Comparison of ENCODE assay signal across 17 cellular contexts in the genomic region with DNA sequence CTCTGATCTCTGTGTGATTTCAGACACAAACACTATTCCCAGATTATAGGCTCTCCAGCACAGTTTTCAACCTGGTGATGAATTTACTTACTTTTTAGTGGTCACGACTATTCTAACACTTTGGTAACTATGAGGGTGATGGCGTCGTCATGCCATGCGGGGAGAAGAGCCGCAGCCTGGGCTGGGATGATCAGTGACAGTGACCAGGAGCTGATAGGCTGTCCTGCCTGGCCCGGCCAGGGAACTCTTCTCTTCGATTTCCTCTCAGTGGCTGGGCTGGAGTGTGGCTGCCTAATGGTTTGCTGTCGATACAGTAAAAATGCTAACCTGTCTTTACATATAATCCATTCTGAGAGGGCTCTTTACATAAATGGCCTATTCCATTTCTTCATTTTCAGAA.
DNase-seq lines count a peak whose midpoint lies in the region; ATAC-seq, FAIRE-seq and TF ChIP-seq lines count a peak whose summit lies in the region.
"Had no signal": no experiment of that assay in that cellular context is flagged by ENCODE, and none has a peak within 500 bp of the region (broad histone marks: within the 10 kb centered on the region; RNA-seq: fewer than 3 reads in every experiment).

No MANE protein-coding gene starts in this region.

- TF ChIP-seq EP300 in HepG2 (IDR thresholded peaks at IDR 0.05; ENCODE audit: low read depth in 2 of 2, low read length in 2 of 2) = no peak
- TF ChIP-seq EP300 in HepG2 (CRISPR knock-in tag; IDR thresholded peaks at IDR 0.05; ENCODE audit: borderline replicate concordance) = no peak

- H3K9ac ChIP-seq in HepG2 (ENCODE audit: insufficient read depth, low read depth, low read length) = no peak overlapping the region
- H3K9ac ChIP-seq in endodermal cell (ENCODE audit: extremely low read depth, low read length, poor library complexity, severe bottlenecking) = no peak overlapping the region
- no peak overlapping the region for H3K9ac ChIP-seq in smooth muscle cell (ENCODE audit: low read depth)

- TF ChIP-seq CTCF in HepG2 (CRISPR knock-in tag; IDR thresholded peaks at IDR 0.05) (no peak), right lobe of liver (IDR thresholded peaks at IDR 0.05) (no peak), endodermal cell (conservative IDR thresholded peaks at IDR 0.05) (no peak), smooth muscle cell (IDR thresholded peaks at IDR 0.05; ENCODE audit: borderline replicate concordance, insufficient read depth, poor library complexity, severe bottlenecking) (no peak), mesothelial cell of epicardium (IDR thresholded peaks at IDR 0.05; ENCODE audit: unreplicated experiment) (no peak)

- no TSS peak for BruUV-seq in HepG2 (replicated peaks; lab: Mats Ljungman, UMichigan)

- POLR2A ChIA-PET in HepG2 (lab: Yijun Ruan, JAX) = interaction anchor here (1.2 to 4.6 kb wide), 4 partner anchors 9 to 223 kb away, joined by 3 to 155 read pairs (median 21); no protein-coding TSS in a partner anchor

- H3K79me2 ChIP-seq in HepG2 (ENCODE audit: insufficient read depth, low read length) (no peaks in the 10 kb centered on the region), smooth muscle cell (ENCODE audit: low read depth) (no peaks in the 10 kb centered on the region)

- H3K4me3 ChIP-seq in HepG2 (replicated peaks in 1 of 3; ENCODE audit: insufficient read depth in 1 of 3, low read depth in 2 of 3, low read length in 3 of 3) = no peak overlapping the region
- no peak overlapping the region for H3K4me3 ChIP-seq in right lobe of liver
- H3K4me3 ChIP-seq in endodermal cell (ENCODE audit: low read length) = no peak overlapping the region
- H3K4me3 ChIP-seq in smooth muscle cell = no peak overlapping the region
- H3K4me3 ChIP-seq: HAP-1 had no signal

- no peak overlapping the region for H2AFZ ChIP-seq in HepG2 (ENCODE audit: low read length)
- H2AFZ ChIP-seq in smooth muscle cell (ENCODE audit: low read depth) = no peak overlapping the region

- no peak for TF ChIP-seq RAD21 in HepG2 (CRISPR knock-in tag; IDR thresholded peaks at IDR 0.05)

- 99% methylated on average over 8 of the region's 8 CpGs for WGBS in HepG2 (ENCODE audit: low lambda C conversion rate)
- 84% methylated on average over 8 of the region's 8 CpGs for WGBS in right lobe of liver (ENCODE audit: insufficient coverage, low coverage, low lambda C conversion rate, missing lambda C conversion rate)
- WGBS in endodermal cell (ENCODE audit: insufficient coverage in 1 of 2, insufficient read length in 1 of 2), 2 experiments = 80 to 81% methylated on average over 4 to 8 of the region's 8 CpGs
- 51% methylated on average over 8 of the region's 8 CpGs for WGBS in smooth muscle cell (ENCODE audit: low lambda C conversion rate)

- peaks cover 4% of the 10 kb centered on the region for H3K27me3 Mint-ChIP-seq in endodermal cell (ENCODE audit: insufficient read depth)
- no peaks in the 10 kb centered on the region for H3K27me3 Mint-ChIP-seq in mesothelial cell of epicardium (ENCODE audit: low read depth)

- FAIRE-seq in HepG2 (lab: Jason Lieb, UNC) = no peak
- FAIRE-seq: A204.1, D721Med, H1, HTR-8/SVneo had no signal

- TF ChIP-seq POLR2A in HepG2 (IDR thresholded peaks at IDR 0.05; ENCODE audit: insufficient read depth in 1 of 2, low read depth in 2 of 2, low read length in 2 of 2) (no peak), right lobe of liver (IDR thresholded peaks at IDR 0.05) (no peak)

- H3K4me1 Mint-ChIP-seq in endodermal cell (peaks cover 49% of the 10 kb centered on the region), mesothelial cell of epicardium (peaks cover 74% of the 10 kb centered on the region)
- H3K4me1 Mint-ChIP-seq: B cell had no signal

- in situ Hi-C loops in HepG2 (cut with HindIII; ENCODE audit: extremely low pct_ligation_motif_present, low pct_unique_long_range_greater_than_20kb) = no loop called here

- H3K36me3 ChIP-seq in HepG2 (replicated peaks in 1 of 2; ENCODE audit: control insufficient read depth in 1 of 2, insufficient read depth in 2 of 2, low read length in 2 of 2) (no peaks in the 10 kb centered on the region), right lobe of liver (no peaks in the 10 kb centered on the region), endodermal cell (ENCODE audit: control insufficient read depth, insufficient read depth, low read length) (no peaks in the 10 kb centered on the region), smooth muscle cell (ENCODE audit: low read depth) (no peaks in the 10 kb centered on the region)
- H3K36me3 ChIP-seq: HAP-1 had no signal

- H3K27ac Mint-ChIP-seq in endodermal cell = no peak overlapping the region
- no peak overlapping the region for H3K27ac Mint-ChIP-seq in mesothelial cell of epicardium
- H3K27ac Mint-ChIP-seq: B cell; CD4-positive, alpha-beta T cell had no signal

- H3K27ac ChIP-seq in HepG2 (ENCODE audit: extremely low read length, insufficient read depth, low read length) (peak overlapping the region; percentile 97), right lobe of liver (no peak overlapping the region), endodermal cell (ENCODE audit: low read depth, low read length) (no peak overlapping the region), smooth muscle cell (ENCODE audit: low read depth) (no peak overlapping the region)

- no peaks in the 10 kb centered on the region for H3K27me3 ChIP-seq in HepG2 (ENCODE audit: control insufficient read depth in 1 of 2, insufficient read depth in 2 of 2, low read length in 2 of 2)
- no peaks in the 10 kb centered on the region for H3K27me3 ChIP-seq in right lobe of liver
- no peaks in the 10 kb centered on the region for H3K27me3 ChIP-seq in endodermal cell (ENCODE audit: control insufficient read depth, insufficient read depth, low read length, poor library complexity, severe bottlenecking)
- H3K27me3 ChIP-seq in smooth muscle cell (ENCODE audit: low read depth) = no peaks in the 10 kb centered on the region

- H3K9me3 ChIP-seq in HepG2 (ENCODE audit: low read length) (no peaks in the 10 kb centered on the region), right lobe of liver (no peaks in the 10 kb centered on the region), endodermal cell (ENCODE audit: control insufficient read depth, low read length) (no peaks in the 10 kb centered on the region), smooth muscle cell (replicated peaks; ENCODE audit: low read depth) (no peaks in the 10 kb centered on the region)
- H3K9me3 ChIP-seq: HAP-1 had no signal

- CTCF ChIA-PET in HepG2 (lab: Yijun Ruan, JAX; ENCODE audit: low intra/inter-chr PET ratio, low total read pairs) = no interaction called here

- peaks cover 30% of the 10 kb centered on the region for H3F3A ChIP-seq in smooth muscle cell (ENCODE audit: low read depth)

- DNase-seq in HepG2 (ENCODE audit: low spot score) (no peak), right lobe of liver (no peak), SK-N-DZ (ENCODE audit: low spot score) (peak; percentile 13), endodermal cell (peak; percentile 59), smooth muscle cell (lab: John Stamatoyannopoulos, UW; ENCODE audit: unreplicated experiment) (no peak), mesothelial cell of epicardium (ENCODE audit: low spot score in 2 of 2, unreplicated experiment in 2 of 2) (no peak)
- DNase-seq in stimulated activated CD4-positive, alpha-beta T cell treated with anti-CD3 and anti-CD28 coated beads, Interleukin-15, amount 100 ng/mL, for 24 hours = no peak
- DNase-seq: C1 segment of cervical spinal cord; CD4-positive, alpha-beta T cell; DMS153 had no signal

- no peaks in the 10 kb centered on the region for H3K9me3 Mint-ChIP-seq in endodermal cell
- H3K9me3 Mint-ChIP-seq in mesothelial cell of epicardium = no peaks in the 10 kb centered on the region
- H3K9me3 Mint-ChIP-seq: CD4-positive, alpha-beta T cell had no signal

- H3K4me3 Mint-ChIP-seq in endodermal cell = no peak overlapping the region
- H3K4me3 Mint-ChIP-seq in mesothelial cell of epicardium = no peak overlapping the region
- H3K4me3 Mint-ChIP-seq: B cell; CD4-positive, alpha-beta T cell had no signal

- H4K20me1 ChIP-seq in HepG2 (ENCODE audit: insufficient read depth, low read length) (no peaks in the 10 kb centered on the region), smooth muscle cell (ENCODE audit: low read depth) (no peaks in the 10 kb centered on the region)

- ATAC-seq in HepG2 = no peak
- no peak for ATAC-seq in right lobe of liver
- ATAC-seq in GM21737 (IDR thresholded peaks at IDR 0.05; ENCODE audit: unreplicated experiment) = no peak

- H3K4me1 ChIP-seq in HepG2 (ENCODE audit: insufficient read depth, low read length) (peaks cover 85% of the 10 kb centered on the region), right lobe of liver (peaks cover 0 to 38% (median 17%) of the 10 kb centered on the region in 4 donors), endodermal cell (ENCODE audit: control insufficient read depth, insufficient read depth, low read length) (peaks cover 10% of the 10 kb centered on the region), smooth muscle cell (ENCODE audit: low read depth) (peaks cover 50% of the 10 kb centered on the region)
- H3K4me1 ChIP-seq: HAP-1 had no signal

- H3K36me3 Mint-ChIP-seq in endodermal cell (ENCODE audit: low read depth) (no peaks in the 10 kb centered on the region), mesothelial cell of epicardium (no peaks in the 10 kb centered on the region)

- intact Hi-C loops in HepG2 (cut with micrococcal nuclease; ENCODE audit: unreplicated experiment) = loop anchor here (10.0 kb wide), 2 partner anchors 109 to 629 kb away; no protein-coding TSS in a partner anchor
- intact Hi-C loops in right lobe of liver (cut with DNase I) = no loop called here

- H3K4me2 ChIP-seq in HepG2 (ENCODE audit: low read depth, low read length) (no peak overlapping the region), smooth muscle cell (peak overlapping the region; percentile 46)

TF ChIP-seq in HepG2, 621 proteins besides CTCF, POLR2A, EP300 and RAD21 (continues in another document):
- no peak for TF ChIP-seq ZNF703 (CRISPR knock-in tag; IDR thresholded peaks at IDR 0.05; ENCODE audit: borderline replicate concordance)

Comparison
In these comparisons a context has a peak if more than half of its experiments do, and no peak if none do; other contexts are left out.
1. DNase-seq: peak in SK-N-DZ (single experiment) and endodermal cell (single experiment); none in HepG2 (single experiment), right lobe of liver (0 of 3), smooth muscle cell (single experiment), stimulated activated CD4-positive, alpha-beta T cell treated with anti-CD3 and anti-CD28 coated beads, Interleukin-15, amount 100 ng/mL, for 24 hours (single experiment) and mesothelial cell of epicardium (0 of 2).